1 cellular context compared by ENCODE assay signal in the genomic region with DNA sequence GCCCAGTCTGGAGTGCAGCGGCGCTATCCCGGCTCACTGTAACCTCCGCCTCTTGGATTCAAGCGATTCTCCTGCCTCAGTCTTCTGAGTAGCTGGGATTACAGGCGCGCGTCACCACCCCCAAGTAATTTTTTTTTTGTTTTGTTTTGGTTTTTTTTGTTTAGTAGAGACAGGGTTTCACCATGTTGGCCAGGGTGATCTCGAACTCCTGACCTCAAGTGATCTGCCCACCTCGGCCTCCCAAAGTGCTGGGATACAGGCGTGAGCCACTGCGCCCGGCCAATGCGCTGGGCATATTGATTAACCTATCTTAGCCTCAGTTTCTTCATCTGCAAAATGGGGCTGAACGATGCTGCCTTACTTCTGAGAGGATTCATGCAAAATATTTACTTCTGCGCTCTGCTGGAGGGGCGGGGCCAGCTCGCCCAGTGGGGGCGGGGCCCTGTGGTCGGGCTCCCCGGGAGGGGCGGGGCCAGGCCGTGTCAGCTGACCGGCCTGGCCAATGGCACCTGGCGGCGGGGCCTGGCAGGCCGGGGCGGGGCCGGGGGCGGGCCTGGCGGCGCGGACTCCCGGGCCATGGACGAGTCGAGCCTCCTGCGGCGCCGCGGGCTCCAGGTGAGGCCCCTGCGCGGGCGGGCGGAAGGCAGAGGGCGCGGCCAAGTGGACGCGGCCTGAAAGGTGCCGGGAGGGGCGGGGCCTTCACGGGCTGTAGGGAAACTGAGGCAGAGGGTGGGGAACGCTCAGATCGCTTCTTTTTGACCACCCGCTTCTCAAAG.
TF ChIP-seq lines count a peak whose summit lies in the region.

A gene (plus strand): TSS at position 562 of the 776 bp plus-strand sequence. CDS start 15 bp downstream, at position 577.

TF ChIP-seq in K562, 482 proteins besides CTCF, POLR2A, EP300 and RAD21 (continued from another document and continues in another):
- TF ChIP-seq, protein P1, sequence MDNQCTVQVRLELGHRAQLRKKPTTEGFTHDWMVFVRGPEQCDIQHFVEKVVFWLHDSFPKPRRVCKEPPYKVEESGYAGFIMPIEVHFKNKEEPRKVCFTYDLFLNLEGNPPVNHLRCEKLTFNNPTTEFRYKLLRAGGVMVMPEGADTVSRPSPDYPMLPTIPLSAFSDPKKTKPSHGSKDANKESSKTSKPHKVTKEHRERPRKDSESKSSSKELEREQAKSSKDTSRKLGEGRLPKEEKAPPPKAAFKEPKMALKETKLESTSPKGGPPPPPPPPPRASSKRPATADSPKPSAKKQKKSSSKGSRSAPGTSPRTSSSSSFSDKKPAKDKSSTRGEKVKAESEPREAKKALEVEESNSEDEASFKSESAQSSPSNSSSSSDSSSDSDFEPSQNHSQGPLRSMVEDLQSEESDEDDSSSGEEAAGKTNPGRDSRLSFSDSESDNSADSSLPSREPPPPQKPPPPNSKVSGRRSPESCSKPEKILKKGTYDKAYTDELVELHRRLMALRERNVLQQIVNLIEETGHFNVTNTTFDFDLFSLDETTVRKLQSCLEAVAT (IDR thresholded peaks at IDR 0.05) = peak in 1 of 2 experiments; percentile 46; a peak in 1 of 4 replicates
- TF ChIP-seq CC2D1A (IDR thresholded peaks at IDR 0.05) (peak; percentile 29; the same call in 1 of the 2 replicates), OTX1 (CRISPR knock-in tag; IDR thresholded peaks at IDR 0.05) (no peak), SNIP1 (IDR thresholded peaks at IDR 0.05; ENCODE audit: low read depth) (no peak), JUNB (CRISPR knock-in tag; conservative IDR thresholded peaks at IDR 0.05) (no peak), RBM17 (IDR thresholded peaks at IDR 0.05; ENCODE audit: borderline replicate concordance, low read depth, low read length) (no peak), HLTF (IDR thresholded peaks at IDR 0.05) (0 out of 2 replicates have a peak, but pooled peaks have one; percentile 33), BCOR (IDR thresholded peaks at IDR 0.05) (peak; percentile 99), HDAC2 (IDR thresholded peaks at IDR 0.05) (peak; percentile 96), SMAD1 (IDR thresholded peaks at IDR 0.05; ENCODE audit: low read depth, low read length, partially characterized antibody) (no peak), ZNF57 (CRISPR knock-in tag; IDR thresholded peaks at IDR 0.05) (no peak), EGR1 (conservative IDR thresholded peaks at IDR 0.05) (peak; percentile 39; the same call in 1 of the 2 replicates), PHB (CRISPR knock-in tag; IDR thresholded peaks at IDR 0.05) (0 out of 2 replicates have a peak, but pooled peaks have one; percentile 29), U2AF1 (optimal IDR thresholded peaks at IDR 0.05; ENCODE audit: low read depth, low read length) (no peak), ZNF785 (CRISPR knock-in tag; IDR thresholded peaks at IDR 0.05) (no peak), CBX2 (IDR thresholded peaks at IDR 0.05; ENCODE audit: insufficient read depth, low read length, poor library complexity, severe bottlenecking) (no peak), MAFF (IDR thresholded peaks at IDR 0.05; ENCODE audit: low read length) (no peak), SMARCA5 (IDR thresholded peaks at IDR 0.05) (peak; percentile 100), BRD9 (IDR thresholded peaks at IDR 0.05; ENCODE audit: low read depth, partially characterized antibody) (peak; percentile 72), ZBTB7A (IDR thresholded peaks at IDR 0.05; ENCODE audit: borderline replicate concordance, control insufficient read depth, low read depth, low read length) (peak; percentile 29; the same call in 1 of the 2 replicates), CREB1 (IDR thresholded peaks at IDR 0.05) (no peak), CREB1 (CRISPR knock-in tag; IDR thresholded peaks at IDR 0.05) (no peak), LARP7 (IDR thresholded peaks at IDR 0.05) (peak; percentile 78; the same call in 1 of the 2 replicates), ZNF436 (CRISPR knock-in tag; IDR thresholded peaks at IDR 0.05) (no peak), CBX1 (IDR thresholded peaks at IDR 0.05; ENCODE audit: low read depth) (peak; percentile 96), ZNF695 (CRISPR knock-in tag; IDR thresholded peaks at IDR 0.05) (no peak), HDAC1 (IDR thresholded peaks at IDR 0.05) (peak; percentile 33 to 71; a peak in 2 of 4 replicates), ZFP1 (CRISPR knock-in tag; IDR thresholded peaks at IDR 0.05) (no peak), ATF7 (IDR thresholded peaks at IDR 0.05) (no peak), CBFA2T3 (IDR thresholded peaks at IDR 0.05) (no peak), PHB2 (IDR thresholded peaks at IDR 0.05; ENCODE audit: low read depth) (peak; percentile 49; the same call in 1 of the 2 replicates), KDM1A (IDR thresholded peaks at IDR 0.05) (peak; percentile 93 to 97), ZNF583 (CRISPR knock-in tag; IDR thresholded peaks at IDR 0.05) (no peak), NFYB (IDR thresholded peaks at IDR 0.05; ENCODE audit: extremely low read depth, insufficient read length) (peak; percentile 53), SMARCB1 (IDR thresholded peaks at IDR 0.05; ENCODE audit: insufficient read length, low read depth) (no peak), NR1H2 (CRISPR knock-in tag; IDR thresholded peaks at IDR 0.05) (no peak)
- TF ChIP-seq, protein P2, sequence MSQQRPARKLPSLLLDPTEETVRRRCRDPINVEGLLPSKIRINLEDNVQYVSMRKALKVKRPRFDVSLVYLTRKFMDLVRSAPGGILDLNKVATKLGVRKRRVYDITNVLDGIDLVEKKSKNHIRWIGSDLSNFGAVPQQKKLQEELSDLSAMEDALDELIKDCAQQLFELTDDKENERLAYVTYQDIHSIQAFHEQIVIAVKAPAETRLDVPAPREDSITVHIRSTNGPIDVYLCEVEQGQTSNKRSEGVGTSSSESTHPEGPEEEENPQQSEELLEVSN (IDR thresholded peaks at IDR 0.05; ENCODE audit: borderline replicate concordance in 1 of 2, extremely low read depth in 1 of 2, insufficient read depth in 1 of 2, insufficient read length in 1 of 2, low read depth in 1 of 2, low read length in 1 of 2, poor library complexity in 1 of 2, severe bottlenecking in 1 of 2) = peak in 1 of 2 experiments; percentile 44
- TF ChIP-seq, protein P3, sequence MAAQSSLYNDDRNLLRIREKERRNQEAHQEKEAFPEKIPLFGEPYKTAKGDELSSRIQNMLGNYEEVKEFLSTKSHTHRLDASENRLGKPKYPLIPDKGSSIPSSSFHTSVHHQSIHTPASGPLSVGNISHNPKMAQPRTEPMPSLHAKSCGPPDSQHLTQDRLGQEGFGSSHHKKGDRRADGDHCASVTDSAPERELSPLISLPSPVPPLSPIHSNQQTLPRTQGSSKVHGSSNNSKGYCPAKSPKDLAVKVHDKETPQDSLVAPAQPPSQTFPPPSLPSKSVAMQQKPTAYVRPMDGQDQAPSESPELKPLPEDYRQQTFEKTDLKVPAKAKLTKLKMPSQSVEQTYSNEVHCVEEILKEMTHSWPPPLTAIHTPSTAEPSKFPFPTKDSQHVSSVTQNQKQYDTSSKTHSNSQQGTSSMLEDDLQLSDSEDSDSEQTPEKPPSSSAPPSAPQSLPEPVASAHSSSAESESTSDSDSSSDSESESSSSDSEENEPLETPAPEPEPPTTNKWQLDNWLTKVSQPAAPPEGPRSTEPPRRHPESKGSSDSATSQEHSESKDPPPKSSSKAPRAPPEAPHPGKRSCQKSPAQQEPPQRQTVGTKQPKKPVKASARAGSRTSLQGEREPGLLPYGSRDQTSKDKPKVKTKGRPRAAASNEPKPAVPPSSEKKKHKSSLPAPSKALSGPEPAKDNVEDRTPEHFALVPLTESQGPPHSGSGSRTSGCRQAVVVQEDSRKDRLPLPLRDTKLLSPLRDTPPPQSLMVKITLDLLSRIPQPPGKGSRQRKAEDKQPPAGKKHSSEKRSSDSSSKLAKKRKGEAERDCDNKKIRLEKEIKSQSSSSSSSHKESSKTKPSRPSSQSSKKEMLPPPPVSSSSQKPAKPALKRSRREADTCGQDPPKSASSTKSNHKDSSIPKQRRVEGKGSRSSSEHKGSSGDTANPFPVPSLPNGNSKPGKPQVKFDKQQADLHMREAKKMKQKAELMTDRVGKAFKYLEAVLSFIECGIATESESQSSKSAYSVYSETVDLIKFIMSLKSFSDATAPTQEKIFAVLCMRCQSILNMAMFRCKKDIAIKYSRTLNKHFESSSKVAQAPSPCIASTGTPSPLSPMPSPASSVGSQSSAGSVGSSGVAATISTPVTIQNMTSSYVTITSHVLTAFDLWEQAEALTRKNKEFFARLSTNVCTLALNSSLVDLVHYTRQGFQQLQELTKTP (IDR thresholded peaks at IDR 0.05; ENCODE audit: low read depth in 1 of 2, partially characterized antibody in 2 of 2) = peak in 1 of 2 experiments; percentile 28
- TF ChIP-seq, protein P4, sequence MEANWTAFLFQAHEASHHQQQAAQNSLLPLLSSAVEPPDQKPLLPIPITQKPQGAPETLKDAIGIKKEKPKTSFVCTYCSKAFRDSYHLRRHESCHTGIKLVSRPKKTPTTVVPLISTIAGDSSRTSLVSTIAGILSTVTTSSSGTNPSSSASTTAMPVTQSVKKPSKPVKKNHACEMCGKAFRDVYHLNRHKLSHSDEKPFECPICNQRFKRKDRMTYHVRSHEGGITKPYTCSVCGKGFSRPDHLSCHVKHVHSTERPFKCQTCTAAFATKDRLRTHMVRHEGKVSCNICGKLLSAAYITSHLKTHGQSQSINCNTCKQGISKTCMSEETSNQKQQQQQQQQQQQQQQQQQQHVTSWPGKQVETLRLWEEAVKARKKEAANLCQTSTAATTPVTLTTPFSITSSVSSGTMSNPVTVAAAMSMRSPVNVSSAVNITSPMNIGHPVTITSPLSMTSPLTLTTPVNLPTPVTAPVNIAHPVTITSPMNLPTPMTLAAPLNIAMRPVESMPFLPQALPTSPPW (CRISPR knock-in tag; IDR thresholded peaks at IDR 0.05) = peak; percentile 79
- TF ChIP-seq, protein P5, sequence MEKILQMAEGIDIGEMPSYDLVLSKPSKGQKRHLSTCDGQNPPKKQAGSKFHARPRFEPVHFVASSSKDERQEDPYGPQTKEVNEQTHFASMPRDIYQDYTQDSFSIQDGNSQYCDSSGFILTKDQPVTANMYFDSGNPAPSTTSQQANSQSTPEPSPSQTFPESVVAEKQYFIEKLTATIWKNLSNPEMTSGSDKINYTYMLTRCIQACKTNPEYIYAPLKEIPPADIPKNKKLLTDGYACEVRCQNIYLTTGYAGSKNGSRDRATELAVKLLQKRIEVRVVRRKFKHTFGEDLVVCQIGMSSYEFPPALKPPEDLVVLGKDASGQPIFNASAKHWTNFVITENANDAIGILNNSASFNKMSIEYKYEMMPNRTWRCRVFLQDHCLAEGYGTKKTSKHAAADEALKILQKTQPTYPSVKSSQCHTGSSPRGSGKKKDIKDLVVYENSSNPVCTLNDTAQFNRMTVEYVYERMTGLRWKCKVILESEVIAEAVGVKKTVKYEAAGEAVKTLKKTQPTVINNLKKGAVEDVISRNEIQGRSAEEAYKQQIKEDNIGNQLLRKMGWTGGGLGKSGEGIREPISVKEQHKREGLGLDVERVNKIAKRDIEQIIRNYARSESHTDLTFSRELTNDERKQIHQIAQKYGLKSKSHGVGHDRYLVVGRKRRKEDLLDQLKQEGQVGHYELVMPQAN (IDR thresholded peaks at IDR 0.05; ENCODE audit: borderline replicate concordance) = peak; percentile 70
- TF ChIP-seq, protein P6, sequence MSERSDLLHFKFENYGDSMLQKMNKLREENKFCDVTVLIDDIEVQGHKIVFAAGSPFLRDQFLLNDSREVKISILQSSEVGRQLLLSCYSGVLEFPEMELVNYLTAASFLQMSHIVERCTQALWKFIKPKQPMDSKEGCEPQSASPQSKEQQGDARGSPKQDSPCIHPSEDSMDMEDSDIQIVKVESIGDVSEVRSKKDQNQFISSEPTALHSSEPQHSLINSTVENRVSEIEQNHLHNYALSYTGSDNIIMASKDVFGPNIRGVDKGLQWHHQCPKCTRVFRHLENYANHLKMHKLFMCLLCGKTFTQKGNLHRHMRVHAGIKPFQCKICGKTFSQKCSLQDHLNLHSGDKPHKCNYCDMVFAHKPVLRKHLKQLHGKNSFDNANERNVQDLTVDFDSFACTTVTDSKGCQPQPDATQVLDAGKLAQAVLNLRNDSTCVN (CRISPR knock-in tag; IDR thresholded peaks at IDR 0.05) = no peak
- TF ChIP-seq, protein P7, sequence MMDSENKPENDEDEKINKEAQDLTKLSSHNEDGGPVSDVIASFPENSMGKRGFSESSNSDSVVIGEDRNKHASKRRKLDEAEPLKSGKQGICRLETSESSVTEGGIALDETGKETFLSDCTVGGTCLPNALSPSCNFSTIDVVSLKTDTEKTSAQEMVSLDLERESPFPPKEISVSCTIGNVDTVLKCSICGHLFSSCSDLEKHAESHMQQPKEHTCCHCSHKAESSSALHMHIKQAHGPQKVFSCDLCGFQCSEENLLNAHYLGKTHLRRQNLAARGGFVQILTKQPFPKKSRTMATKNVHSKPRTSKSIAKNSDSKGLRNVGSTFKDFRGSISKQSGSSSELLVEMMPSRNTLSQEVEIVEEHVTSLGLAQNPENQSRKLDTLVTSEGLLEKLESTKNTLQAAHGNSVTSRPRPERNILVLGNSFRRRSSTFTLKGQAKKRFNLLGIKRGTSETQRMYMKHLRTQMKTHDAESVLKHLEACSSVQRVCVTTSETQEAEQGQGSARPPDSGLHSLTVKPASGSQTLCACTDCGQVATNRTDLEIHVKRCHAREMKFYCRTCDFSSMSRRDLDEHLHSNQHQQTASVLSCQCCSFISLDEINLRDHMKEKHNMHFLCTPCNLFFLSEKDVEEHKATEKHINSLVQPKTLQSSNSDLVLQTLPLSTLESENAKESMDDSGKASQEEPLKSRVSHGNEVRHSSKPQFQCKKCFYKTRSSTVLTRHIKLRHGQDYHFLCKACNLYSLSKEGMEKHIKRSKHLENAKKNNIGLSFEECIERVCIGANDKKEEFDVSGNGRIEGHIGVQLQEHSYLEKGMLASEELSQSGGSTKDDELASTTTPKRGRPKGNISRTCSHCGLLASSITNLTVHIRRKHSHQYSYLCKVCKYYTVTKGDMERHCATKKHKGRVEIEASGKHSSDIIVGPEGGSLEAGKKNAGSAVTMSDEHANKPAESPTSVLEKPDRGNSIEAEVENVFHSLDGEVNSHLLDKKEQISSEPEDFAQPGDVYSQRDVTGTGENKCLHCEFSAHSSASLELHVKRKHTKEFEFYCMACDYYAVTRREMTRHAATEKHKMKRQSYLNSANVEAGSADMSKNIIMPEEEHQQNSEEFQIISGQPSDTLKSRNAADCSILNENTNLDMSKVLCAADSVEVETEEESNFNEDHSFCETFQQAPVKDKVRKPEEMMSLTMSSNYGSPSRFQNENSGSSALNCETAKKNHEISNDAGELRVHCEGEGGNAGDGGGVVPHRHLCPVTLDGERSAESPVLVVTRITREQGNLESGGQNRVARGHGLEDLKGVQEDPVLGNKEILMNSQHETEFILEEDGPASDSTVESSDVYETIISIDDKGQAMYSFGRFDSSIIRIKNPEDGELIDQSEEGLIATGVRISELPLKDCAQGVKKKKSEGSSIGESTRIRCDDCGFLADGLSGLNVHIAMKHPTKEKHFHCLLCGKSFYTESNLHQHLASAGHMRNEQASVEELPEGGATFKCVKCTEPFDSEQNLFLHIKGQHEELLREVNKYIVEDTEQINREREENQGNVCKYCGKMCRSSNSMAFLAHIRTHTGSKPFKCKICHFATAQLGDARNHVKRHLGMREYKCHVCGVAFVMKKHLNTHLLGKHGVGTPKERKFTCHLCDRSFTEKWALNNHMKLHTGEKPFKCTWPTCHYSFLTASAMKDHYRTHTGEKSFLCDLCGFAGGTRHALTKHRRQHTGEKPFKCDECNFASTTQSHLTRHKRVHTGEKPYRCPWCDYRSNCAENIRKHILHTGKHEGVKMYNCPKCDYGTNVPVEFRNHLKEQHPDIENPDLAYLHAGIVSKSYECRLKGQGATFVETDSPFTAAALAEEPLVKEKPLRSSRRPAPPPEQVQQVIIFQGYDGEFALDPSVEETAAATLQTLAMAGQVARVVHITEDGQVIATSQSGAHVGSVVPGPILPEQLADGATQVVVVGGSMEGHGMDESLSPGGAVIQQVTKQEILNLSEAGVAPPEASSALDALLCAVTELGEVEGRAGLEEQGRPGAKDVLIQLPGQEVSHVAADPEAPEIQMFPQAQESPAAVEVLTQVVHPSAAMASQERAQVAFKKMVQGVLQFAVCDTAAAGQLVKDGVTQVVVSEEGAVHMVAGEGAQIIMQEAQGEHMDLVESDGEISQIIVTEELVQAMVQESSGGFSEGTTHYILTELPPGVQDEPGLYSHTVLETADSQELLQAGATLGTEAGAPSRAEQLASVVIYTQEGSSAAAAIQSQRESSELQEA (IDR thresholded peaks at IDR 0.05; ENCODE audit: low read depth) = no peak
